7 cellular contexts compared by ENCODE assay signal in genomic region chr12:77152623-77153193, GRCh38.
DNase-seq lines count a peak whose midpoint lies in the region; ATAC-seq and TF ChIP-seq lines count a peak whose summit lies in the region.

No MANE protein-coding gene starts in this region.

- ATAC-seq in HG02938 (IDR thresholded peaks at IDR 0.05; ENCODE audit: unreplicated experiment) (no peak), HG02885 (IDR thresholded peaks at IDR 0.05; ENCODE audit: poor library complexity, unreplicated experiment) (no peak)

- H2AFZ ChIP-seq in OCI-LY3 (ENCODE audit: low read depth, low read length) = no peak overlapping the region

- H3K79me2 ChIP-seq in OCI-LY3 (ENCODE audit: low read length) = no peaks in the 10 kb centered on the region

- 0 out of 2 replicates have a peak, but pooled peaks have one; percentile 7 for TF ChIP-seq CTCF in GM12874 (IDR thresholded peaks at IDR 0.05; ENCODE audit: insufficient read depth, low read depth, low read length)
- TF ChIP-seq CTCF in OCI-LY3 (IDR thresholded peaks at IDR 0.05; ENCODE audit: low read depth, low read length) = peak; percentile 41

- no peak overlapping the region for H3K27ac ChIP-seq in OCI-LY3 (ENCODE audit: low read length)

- H3K27me3 ChIP-seq in OCI-LY3 (ENCODE audit: low read depth, low read length) = 0 out of 2 replicates have a peak, but pooled peaks cover 3% of the 10 kb centered on the region

- H3K4me1 ChIP-seq in OCI-LY3 (ENCODE audit: low read length) = no peaks in the 10 kb centered on the region

- no peak overlapping the region for H3K4me2 ChIP-seq in OCI-LY3 (ENCODE audit: low read length)

- H3K9me3 ChIP-seq in OCI-LY3 (ENCODE audit: insufficient read depth, low read length) = no peaks in the 10 kb centered on the region

- no peaks in the 10 kb centered on the region for H3K36me3 ChIP-seq in OCI-LY3 (replicated peaks; ENCODE audit: low read depth, low read length)

- no peak overlapping the region for H3K9ac ChIP-seq in OCI-LY3 (ENCODE audit: low read length)

- H3K4me3 ChIP-seq in OCI-LY3 (ENCODE audit: low read length) = no peak overlapping the region

- DNase-seq in fibroblast of the conjunctiva (ENCODE audit: low read depth) (peak; percentile 53), retina (peak; percentile 50)
- DNase-seq in stimulated activated CD8-positive, alpha-beta memory T cell treated with anti-CD3 and anti-CD28 coated beads, Interleukin-4, amount 100 ng/mL, for 48 hours = no peak

- H4K20me1 ChIP-seq in OCI-LY3 (ENCODE audit: insufficient read depth, low read length) = no peaks in the 10 kb centered on the region
